In genomic region chr17:65539867-65540266, GRCh38 we compare ENCODE assay signal across 12 cellular contexts.
"Had no signal": no experiment of that assay in that cellular context is flagged by ENCODE, and none has a peak within 500 bp of the region (broad histone marks: within the 10 kb centered on the region; RNA-seq: fewer than 3 reads in every experiment).

No MANE protein-coding gene starts in this region.

- ATAC-seq: activated T-helper 17 cell treated with anti-CD3 and anti-CD28 coated beads, Interleukin-2, amount 50 U/mL, for 72 hours; gastrocnemius medialis; left lung had no signal

- H3K9me3 Mint-ChIP-seq: activated T-helper 17 cell treated with anti-CD3 and anti-CD28 coated beads, Interleukin-2, amount 50 U/mL, for 72 hours; nephron progenitor cell had no signal

- H3K4me3 Mint-ChIP-seq: nephron progenitor cell had no signal

- H3K27me3 Mint-ChIP-seq: activated T-helper 17 cell treated with anti-CD3 and anti-CD28 coated beads, Interleukin-2, amount 50 U/mL, for 72 hours had no signal

- H3K36me3 ChIP-seq: ovary had no signal

- H3K4me3 ChIP-seq: coronary artery, gastrocnemius medialis, left lung, ovary, thyroid gland had no signal

- H3K9me3 ChIP-seq: gastrocnemius medialis, left lung, ovary, thyroid gland had no signal

- H3K27ac Mint-ChIP-seq: activated T-helper 17 cell treated with anti-CD3 and anti-CD28 coated beads, Interleukin-2, amount 50 U/mL, for 72 hours had no signal

- H3K27me3 ChIP-seq: gastrocnemius medialis, left lung, ovary, thyroid gland had no signal

- DNase-seq: activated CD4-positive, alpha-beta T cell treated with anti-CD3 and anti-CD28 coated beads for 48 hours; caudate nucleus; effector CD8-positive, alpha-beta T cell; gastrocnemius medialis; islet precursor cell; left lung; nephron progenitor cell; ovary; thyroid gland; WERI-Rb-1 had no signal

- H3K27ac ChIP-seq: coronary artery, gastrocnemius medialis, left lung, ovary, thyroid gland, WERI-Rb-1 had no signal
